26 cellular contexts compared by ENCODE assay signal in genomic region chr3:140159646-140160045, GRCh38.
"Had no signal": no experiment of that assay in that cellular context is flagged by ENCODE, and none has a peak within 500 bp of the region (broad histone marks: within the 10 kb centered on the region; RNA-seq: fewer than 3 reads in every experiment).

No MANE protein-coding gene starts in this region.

- H3K4me3 ChIP-seq: colonic mucosa, coronary artery, dorsolateral prefrontal cortex, esophagus muscularis mucosa, esophagus squamous epithelium, gastrocnemius medialis, gastroesophageal sphincter, heart left ventricle, heart right ventricle, hepatocyte had no signal

- FAIRE-seq: endothelial cell of umbilical vein had no signal

- H2AFZ ChIP-seq: hepatocyte had no signal

- DNase-seq: colonic mucosa; cortex of kidney; dermis blood vessel endothelial cell; dorsolateral prefrontal cortex; effector CD4-positive, alpha-beta T cell; effector CD8-positive, alpha-beta T cell; effector memory CD4-positive, alpha-beta T cell; effector memory CD8-positive, alpha-beta T cell; endodermal cell; erythroblast; esophagus squamous epithelium; foreskin fibroblast; foreskin keratinocyte; foreskin melanocyte; gastrocnemius medialis; glutamatergic neuron; head of caudate nucleus; heart left ventricle; heart right ventricle had no signal

- H3K27ac ChIP-seq: colonic mucosa, coronary artery, dorsolateral prefrontal cortex, epithelial cell of prostate, esophagus muscularis mucosa, esophagus squamous epithelium, foreskin keratinocyte, gastrocnemius medialis, gastroesophageal sphincter, heart left ventricle, heart right ventricle, hepatocyte had no signal

- H3K36me3 ChIP-seq: colonic mucosa, esophagus muscularis mucosa, esophagus squamous epithelium, gastrocnemius medialis, gastroesophageal sphincter, heart left ventricle, heart right ventricle had no signal

- H3K4me1 ChIP-seq: colonic mucosa, esophagus muscularis mucosa, esophagus squamous epithelium, foreskin keratinocyte, gastrocnemius medialis, gastroesophageal sphincter, heart left ventricle, heart right ventricle had no signal

- H3K4me2 ChIP-seq: hepatocyte had no signal

- H3K79me2 ChIP-seq: hepatocyte had no signal

- H3K27me3 ChIP-seq: colonic mucosa, dorsolateral prefrontal cortex, esophagus muscularis mucosa, esophagus squamous epithelium, gastrocnemius medialis, gastroesophageal sphincter, heart left ventricle, hepatocyte had no signal

- ATAC-seq: effector memory CD8-positive, alpha-beta T cell; esophagus mucosa; foreskin keratinocyte; gastrocnemius medialis; gastroesophageal sphincter; heart left ventricle; heart right ventricle had no signal

- H3K9me3 ChIP-seq: colonic mucosa, esophagus muscularis mucosa, esophagus squamous epithelium, gastrocnemius medialis, gastroesophageal sphincter had no signal
